ENCODE assay signal across 22 cellular contexts in genomic region chr1:89682630-89683029, GRCh38.
"Had no signal": no experiment of that assay in that cellular context is flagged by ENCODE, and none has a peak within 500 bp of the region (broad histone marks: within the 10 kb centered on the region; RNA-seq: fewer than 3 reads in every experiment).

No MANE protein-coding gene starts in this region.

- DNase-seq: effector memory CD8-positive, alpha-beta T cell; esophagus squamous epithelium; heart left ventricle; hippocampal formation; kidney glomerular epithelial cell; mammary epithelial cell; naive thymus-derived CD4-positive, alpha-beta T cell; nephron progenitor cell; right lobe of liver; stimulated activated CD4-positive, alpha-beta T cell treated with anti-CD3 and anti-CD28 coated beads, Interleukin-15, amount 100 ng/mL, for 24 hours; stimulated activated CD4-positive, alpha-beta T cell treated with anti-CD3 and anti-CD28 coated beads, Interleukin-1b, Interleukin-23, amount 100 ng/mL, for 48 hours; stimulated activated CD4-positive, alpha-beta T cell treated with anti-CD3 and anti-CD28 coated beads, Interleukin-4, amount 100 ng/mL, for 24 hours; tibial artery; upper lobe of left lung; uterus had no signal

- ATAC-seq: effector memory CD8-positive, alpha-beta T cell; heart left ventricle; naive thymus-derived CD4-positive, alpha-beta T cell; right lobe of liver; stimulated activated memory B cell treated with anti-CD40 and anti-IgM and Interleukin-4, amounts not matched to agents 10 μg/mL and 1 μg/mL and 100 μg/mL, for 72 hours had no signal

- H3K27me3 ChIP-seq: esophagus squamous epithelium, heart left ventricle, right lobe of liver, tibial artery, upper lobe of left lung, uterus had no signal

- H2AFZ ChIP-seq: parathyroid adenoma had no signal

- H3K4me3 Mint-ChIP-seq: dendritic cell treated with granulocyte-macrophage colony-stimulating factor and Interleukin-4, amounts not matched to agents 40 ng/mL and 50 ng/mL, for 4 days; effector memory CD8-positive, alpha-beta T cell; naive thymus-derived CD4-positive, alpha-beta T cell; nephron progenitor cell; stimulated activated memory B cell treated with anti-CD40 and anti-IgM and Interleukin-4, amounts not matched to agents 10 μg/mL and 1 μg/mL and 100 μg/mL, for 72 hours; stimulated activated naive CD8-positive, alpha-beta T cell treated with anti-CD3 and anti-CD28 coated beads, Interleukin-15, Interleukin-2, amounts not matched to agents 100 ng/mL and 50 ng/mL, for 24 hours had no signal

- H3K36me3 ChIP-seq: prostate gland, right lobe of liver, tibial artery, uterus had no signal

- H3K4me1 ChIP-seq: esophagus squamous epithelium, parathyroid adenoma, prostate gland, right lobe of liver, tibial artery, upper lobe of left lung, uterus had no signal

- H3K9me3 ChIP-seq: esophagus squamous epithelium, heart left ventricle, prostate gland, right lobe of liver, tibial artery, upper lobe of left lung, uterus had no signal

- H3K27me3 Mint-ChIP-seq: dendritic cell treated with granulocyte-macrophage colony-stimulating factor and Interleukin-4, amounts not matched to agents 40 ng/mL and 50 ng/mL, for 4 days; effector memory CD8-positive, alpha-beta T cell; naive thymus-derived CD4-positive, alpha-beta T cell; stimulated activated memory B cell treated with anti-CD40 and anti-IgM and Interleukin-4, amounts not matched to agents 10 μg/mL and 1 μg/mL and 100 μg/mL, for 72 hours; stimulated activated naive CD8-positive, alpha-beta T cell treated with anti-CD3 and anti-CD28 coated beads, Interleukin-15, Interleukin-2, amounts not matched to agents 100 ng/mL and 50 ng/mL, for 24 hours had no signal

- FAIRE-seq: frontal cortex, islet of Langerhans had no signal

- H3K79me2 ChIP-seq: parathyroid adenoma had no signal

- H3K4me3 ChIP-seq: esophagus squamous epithelium, heart left ventricle, prostate gland, right lobe of liver, tibial artery, upper lobe of left lung, uterus had no signal

- H3K9ac ChIP-seq: parathyroid adenoma had no signal

- H3K27ac ChIP-seq: esophagus squamous epithelium, heart left ventricle, parathyroid adenoma, prostate gland, right lobe of liver, tibial artery, upper lobe of left lung, uterus had no signal

- H3K9me3 Mint-ChIP-seq: dendritic cell treated with granulocyte-macrophage colony-stimulating factor and Interleukin-4, amounts not matched to agents 40 ng/mL and 50 ng/mL, for 4 days; effector memory CD8-positive, alpha-beta T cell had no signal

- H3K27ac Mint-ChIP-seq: dendritic cell treated with granulocyte-macrophage colony-stimulating factor and Interleukin-4, amounts not matched to agents 40 ng/mL and 50 ng/mL, for 4 days; nephron progenitor cell; stimulated activated naive CD8-positive, alpha-beta T cell treated with anti-CD3 and anti-CD28 coated beads, Interleukin-15, Interleukin-2, amounts not matched to agents 100 ng/mL and 50 ng/mL, for 24 hours had no signal
